Comparison of ENCODE assay signal across 24 cellular contexts in genomic region chr3:140748171-140748570, GRCh38.
DNase-seq lines count a peak whose midpoint lies in the region; ATAC-seq, FAIRE-seq and TF ChIP-seq lines count a peak whose summit lies in the region.
"Had no signal": no experiment of that assay in that cellular context is flagged by ENCODE, and none has a peak within 500 bp of the region (broad histone marks: within the 10 kb centered on the region; RNA-seq: fewer than 3 reads in every experiment).

No MANE protein-coding gene starts in this region.

- H3K23ac ChIP-seq in neuronal stem cell (ENCODE audit: low read depth, low read length, poor library complexity) = no peak overlapping the region

- TF ChIP-seq RAD21 in GM12878 (IDR thresholded peaks at IDR 0.05; ENCODE audit: insufficient read depth, low read depth, low read length) = no peak

- H3K9me3 ChIP-seq in GM12878 (replicated peaks; ENCODE audit: control insufficient read depth, insufficient read depth, low read length) = no peaks in the 10 kb centered on the region
- H3K9me3 ChIP-seq in neuronal stem cell (replicated peaks in 1 of 2; ENCODE audit: control insufficient read depth in 2 of 2, insufficient read depth in 1 of 2, low read depth in 1 of 2, low read length in 2 of 2) = no peaks in the 10 kb centered on the region
- H3K9me3 ChIP-seq: A549; BLaER1 treated with 17β-estradiol and CSF1 and Interleukin-3, amounts not matched to agents 10 nM and 100 nM; Caco-2 had no signal

- TF ChIP-seq POLR2A in GM12878 (IDR thresholded peaks at IDR 0.05; ENCODE audit: low read depth, low read length) = no peak

- H2BK120ac ChIP-seq in neuronal stem cell (ENCODE audit: low read depth, low read length) = no peak overlapping the region

- no peak overlapping the region for H2AK5ac ChIP-seq in neuronal stem cell (ENCODE audit: low read depth, low read length)

- no peak overlapping the region for H3K4me3 ChIP-seq in GM12878
- no peak overlapping the region for H3K4me3 ChIP-seq in neuronal stem cell (ENCODE audit: low read length in 2 of 2)
- H3K4me3 ChIP-seq: A549; BLaER1 treated with 17β-estradiol and CSF1 and Interleukin-3, amounts not matched to agents 10 nM and 100 nM had no signal

- no peak for TF ChIP-seq CTCF in GM12878 (IDR thresholded peaks at IDR 0.05 in 2 of 3, conservative IDR thresholded peaks at IDR 0.05 in 1 of 3; ENCODE audit: control insufficient read depth in 2 of 3, extremely low read depth in 1 of 3, insufficient read depth in 1 of 3, low read depth in 3 of 3, low read length in 3 of 3)

- H3K27ac ChIP-seq in GM12878 (ENCODE audit: control insufficient read depth, insufficient read depth) = no peak overlapping the region
- H3K27ac ChIP-seq in neuronal stem cell (replicated peaks; ENCODE audit: low read length) = no peak overlapping the region
- H3K27ac ChIP-seq: 22Rv1; A549; BLaER1 treated with 17β-estradiol and CSF1 and Interleukin-3, amounts not matched to agents 10 nM and 100 nM; C4-2B had no signal

- no peaks in the 10 kb centered on the region for H3K79me2 ChIP-seq in GM12878 (ENCODE audit: control insufficient read depth, insufficient read depth, low read length)

- no peak for TF ChIP-seq EP300 in GM12878 (IDR thresholded peaks at IDR 0.05; ENCODE audit: borderline replicate concordance in 1 of 2, control insufficient read depth in 1 of 2, low read depth in 2 of 2, low read length in 2 of 2)

- H3K79me1 ChIP-seq in neuronal stem cell (ENCODE audit: low read depth, low read length) = no peaks in the 10 kb centered on the region

- CTCF ChIA-PET in GM12878 (lab: Yijun Ruan, JAX) = interaction anchor here (1.2 to 1.3 kb wide), 2 partner anchors 10 to 12 kb away, joined by 4 read pairs; no protein-coding TSS in a partner anchor

- H3K18ac ChIP-seq in neuronal stem cell (ENCODE audit: low read length) = peak overlapping the region; percentile 48

- SMC1A ChIA-PET in GM12878 (lab: Charles Lee; ENCODE audit: uncharacterized antibody, unreplicated experiment) = no interaction called here

- no peaks in the 10 kb centered on the region for H3K4me1 Mint-ChIP-seq in stimulated activated effector memory CD8-positive, alpha-beta T cell treated with anti-CD3 and anti-CD28 coated beads, Interleukin-12 subunit alpha, Interleukin-12 subunit beta, amount 100 ng/mL, for 72 hours

- WGBS in GM12878 (ENCODE audit: insufficient coverage, insufficient replicate concordance, low lambda C conversion rate, missing lambda C conversion rate) = 0% methylated on average over 3 of the region's 3 CpGs
- WGBS in neuronal stem cell (ENCODE audit: extremely low coverage in 2 of 2, insufficient read length in 2 of 2, insufficient replicate concordance in 1 of 2), 2 donors = no CpG with 5 or more reads among the region's 3 CpGs

- H2BK5ac ChIP-seq in neuronal stem cell (ENCODE audit: low read length) = no peak overlapping the region

- H3K14ac ChIP-seq in neuronal stem cell (ENCODE audit: low read length) = no peak overlapping the region

- RAD21 ChIA-PET in GM12878 (lab: Charles Lee; ENCODE audit: unreplicated experiment) = no interaction called here

- H2BK12ac ChIP-seq in neuronal stem cell (ENCODE audit: low read length) = no peak overlapping the region

- no peak overlapping the region for H2AFZ ChIP-seq in GM12878 (ENCODE audit: control insufficient read depth, low read depth, low read length)
- no peak overlapping the region for H2AFZ ChIP-seq in neuronal stem cell (ENCODE audit: low read length)

- no peak for FAIRE-seq in GM12878 (lab: Jason Lieb, UNC)
- FAIRE-seq: A549, D721Med, G401.6, GM12892, GM18507 had no signal

- ATAC-seq in GM12878 (peak; percentile 41; the same call in 1 of the 3 replicates), HG03139 (IDR thresholded peaks at IDR 0.05; ENCODE audit: unreplicated experiment) (no peak), HG02759 (IDR thresholded peaks at IDR 0.05; ENCODE audit: unreplicated experiment) (no peak), GM19395 (IDR thresholded peaks at IDR 0.05; ENCODE audit: unreplicated experiment) (no peak)
- ATAC-seq in stimulated activated effector memory CD8-positive, alpha-beta T cell treated with anti-CD3 and anti-CD28 coated beads, Interleukin-12 subunit alpha, Interleukin-12 subunit beta, amount 100 ng/mL, for 72 hours = peak; percentile 27
- ATAC-seq: A549; CD8-positive, alpha-beta T cell had no signal

- no peak overlapping the region for H3K27ac Mint-ChIP-seq in stimulated activated effector memory CD8-positive, alpha-beta T cell treated with anti-CD3 and anti-CD28 coated beads, Interleukin-12 subunit alpha, Interleukin-12 subunit beta, amount 100 ng/mL, for 72 hours
- H3K27ac Mint-ChIP-seq: B cell; CD4-positive, alpha-beta T cell; CD8-positive, alpha-beta T cell had no signal

- no peaks in the 10 kb centered on the region for H3K36me3 ChIP-seq in GM12878 (ENCODE audit: control insufficient read depth in 2 of 2, insufficient read depth in 2 of 2, low read length in 1 of 2)
- no peaks in the 10 kb centered on the region for H3K36me3 ChIP-seq in neuronal stem cell (replicated peaks in 1 of 2; ENCODE audit: control insufficient read depth in 2 of 2, insufficient read depth in 2 of 2, low read length in 2 of 2)
- H3K36me3 ChIP-seq: BLaER1 treated with 17β-estradiol and CSF1 and Interleukin-3, amounts not matched to agents 10 nM and 100 nM had no signal

- no peak overlapping the region for H3K4ac ChIP-seq in neuronal stem cell (ENCODE audit: low read length)

- POLR2A ChIA-PET in GM12878 (lab: Charles Lee) = interaction anchor here (0.5 kb wide), 1 partner anchor 295 kb away, joined by 3 read pairs; no protein-coding TSS in a partner anchor

- intact Hi-C loops in GM12878 (cut with micrococcal nuclease; ENCODE audit: unreplicated experiment) = no loop called here

- DNase-seq in NCI-H526 treated with DMSO at 0.1 percent for 48 hours (lab: John Stamatoyannopoulos, UW) (peak; percentile 4), NCI-H526 (lab: John Stamatoyannopoulos, UW) (no peak), GM12878 (ENCODE audit: low read depth, low spot score) (no peak), neuronal stem cell (ENCODE audit: low spot score) (no peak)
- no peak for DNase-seq in stimulated activated effector memory CD8-positive, alpha-beta T cell treated with anti-CD3 and anti-CD28 coated beads, Interleukin-12 subunit alpha, Interleukin-12 subunit beta, amount 100 ng/mL, for 72 hours (ENCODE audit: low spot score in 2 of 2)
- DNase-seq: AML-193; Caco-2; Calu3; CD4-positive, alpha-beta T cell; CD8-positive, alpha-beta T cell; DMS79 treated with DMSO at 0.1 percent for 48 hours; GF-D8 had no signal

- no peak overlapping the region for H3K4me2 ChIP-seq in GM12878 (ENCODE audit: control insufficient read depth, insufficient read depth)
- no peak overlapping the region for H3K4me2 ChIP-seq in neuronal stem cell (ENCODE audit: insufficient read depth, low read length, poor library complexity, severe bottlenecking)
- H3K4me2 ChIP-seq: A549; BLaER1 treated with 17β-estradiol and CSF1 and Interleukin-3, amounts not matched to agents 10 nM and 100 nM had no signal

- no peak overlapping the region for H2BK15ac ChIP-seq in neuronal stem cell (ENCODE audit: low read length)

- H3K9me3 Mint-ChIP-seq in stimulated activated effector memory CD8-positive, alpha-beta T cell treated with anti-CD3 and anti-CD28 coated beads, Interleukin-12 subunit alpha, Interleukin-12 subunit beta, amount 100 ng/mL, for 72 hours = peaks cover 4% of the 10 kb centered on the region
- H3K9me3 Mint-ChIP-seq: CD4-positive, alpha-beta T cell; CD8-positive, alpha-beta T cell had no signal

- no peaks in the 10 kb centered on the region for H3K36me3 Mint-ChIP-seq in stimulated activated effector memory CD8-positive, alpha-beta T cell treated with anti-CD3 and anti-CD28 coated beads, Interleukin-12 subunit alpha, Interleukin-12 subunit beta, amount 100 ng/mL, for 72 hours
- H3K36me3 Mint-ChIP-seq: CD8-positive, alpha-beta T cell had no signal

- no peak overlapping the region for H4K8ac ChIP-seq in neuronal stem cell (ENCODE audit: low read depth, low read length)

- H3K9ac ChIP-seq in GM12878 (ENCODE audit: control insufficient read depth, insufficient read depth, low read length) = no peak overlapping the region
- no peak overlapping the region for H3K9ac ChIP-seq in neuronal stem cell (ENCODE audit: low read depth, low read length, poor library complexity)
- H3K9ac ChIP-seq: BLaER1 treated with 17β-estradiol and CSF1 and Interleukin-3, amounts not matched to agents 10 nM and 100 nM had no signal

- H4K20me1 ChIP-seq in GM12878 (ENCODE audit: control insufficient read depth, insufficient read depth) = no peaks in the 10 kb centered on the region
- H4K20me1 ChIP-seq: BLaER1 treated with 17β-estradiol and CSF1 and Interleukin-3, amounts not matched to agents 10 nM and 100 nM had no signal

- BruUV-seq in GM12878 (replicated peaks; lab: Mats Ljungman, UMichigan) = no TSS peak

- in situ Hi-C loops in GM12878 (cut with MboI) = loop anchor here (25.0 kb wide), 1 partner anchor 611 kb away; no protein-coding TSS in a partner anchor

- H3K4me3 Mint-ChIP-seq in stimulated activated effector memory CD8-positive, alpha-beta T cell treated with anti-CD3 and anti-CD28 coated beads, Interleukin-12 subunit alpha, Interleukin-12 subunit beta, amount 100 ng/mL, for 72 hours = no peak overlapping the region
- H3K4me3 Mint-ChIP-seq: B cell; CD4-positive, alpha-beta T cell; CD8-positive, alpha-beta T cell had no signal

- no peak overlapping the region for H4K91ac ChIP-seq in neuronal stem cell (ENCODE audit: low read depth, low read length, poor library complexity)

- no peaks in the 10 kb centered on the region for H3K4me1 ChIP-seq in GM12878 (ENCODE audit: control insufficient read depth, insufficient read depth, low read length)
- no peaks in the 10 kb centered on the region for H3K4me1 ChIP-seq in neuronal stem cell (ENCODE audit: control insufficient read depth in 2 of 2, insufficient read depth in 1 of 2, low read depth in 1 of 2, low read length in 2 of 2)
- H3K4me1 ChIP-seq: A549; BLaER1 treated with 17β-estradiol and CSF1 and Interleukin-3, amounts not matched to agents 10 nM and 100 nM; Caco-2 had no signal

- H3K27me3 ChIP-seq in GM12878 (replicated peaks in 1 of 2; ENCODE audit: control insufficient read depth in 2 of 2, insufficient read depth in 2 of 2, low read length in 1 of 2) = no peaks in the 10 kb centered on the region; a peak in 1 of 4 replicates
- H3K27me3 ChIP-seq in neuronal stem cell (ENCODE audit: control insufficient read depth in 3 of 3, insufficient read depth in 3 of 3, low read depth in 1 of 3, low read length in 3 of 3) = peaks cover 0 to 4% (median 0%) of the 10 kb centered on the region in 3 experiments
- H3K27me3 ChIP-seq: BLaER1 treated with 17β-estradiol and CSF1 and Interleukin-3, amounts not matched to agents 10 nM and 100 nM had no signal

TF ChIP-seq in GM12878, 131 proteins besides CTCF, POLR2A, EP300 and RAD21 (continues in another document):
- TF ChIP-seq CHD2 (IDR thresholded peaks at IDR 0.05; ENCODE audit: borderline replicate concordance, low read depth, low read length) (no peak), PAX5 (IDR thresholded peaks at IDR 0.05; ENCODE audit: borderline replicate concordance, low read depth, low read length) (no peak)

Comparison
In these comparisons a context has a peak if more than half of its experiments do, and no peak if none do; other contexts are left out.
1. ATAC-seq: peak in GM12878 (single experiment) and stimulated activated effector memory CD8-positive, alpha-beta T cell treated with anti-CD3 and anti-CD28 coated beads, Interleukin-12 subunit alpha, Interleukin-12 subunit beta, amount 100 ng/mL, for 72 hours (single experiment); none in HG03139 (single experiment), HG02759 (single experiment) and GM19395 (single experiment).